ENCODE assay signal across 18 cellular contexts in genomic region chr10:3140280-3140679, GRCh38. TPM values are rescaled to one million over a fixed set of nuclear protein-coding genes. Genes with fewer than 3 reads are reported as not detected.
DNase-seq lines count a peak whose midpoint lies in the region; FAIRE-seq and TF ChIP-seq lines count a peak whose summit lies in the region.
"Had no signal": no experiment of that assay in that cellular context is flagged by ENCODE, and none has a peak within 500 bp of the region (broad histone marks: within the 10 kb centered on the region; RNA-seq: fewer than 3 reads in every experiment).

No MANE protein-coding gene starts in this region.

- H3K4me3 ChIP-seq in AG04450 (ENCODE audit: low read depth, low read length) (no peak overlapping the region), MM.1S (ENCODE audit: low read length) (no peak overlapping the region), OCI-LY7 (ENCODE audit: low read depth, low read length, poor library complexity, severe bottlenecking) (no peak overlapping the region)
- H3K4me3 ChIP-seq: adrenal gland, stomach had no signal

- H3K9me2 ChIP-seq in MM.1S (replicated peaks; ENCODE audit: insufficient read depth, low read length) = no peaks in the 10 kb centered on the region
- no peaks in the 10 kb centered on the region for H3K9me2 ChIP-seq in OCI-LY7 (ENCODE audit: insufficient read depth, low read length)

- no peaks in the 10 kb centered on the region for H3K27me3 Mint-ChIP-seq in endothelial cell (ENCODE audit: unreplicated experiment)
- H3K27me3 Mint-ChIP-seq: T-helper 17 cell had no signal

- H4K20me1 ChIP-seq in MM.1S (ENCODE audit: insufficient read depth, low read length) (no peaks in the 10 kb centered on the region), OCI-LY7 (ENCODE audit: insufficient read depth, low read length) (no peaks in the 10 kb centered on the region)

- H3K79me2 ChIP-seq in MM.1S (ENCODE audit: low read length) (no peaks in the 10 kb centered on the region), OCI-LY7 (ENCODE audit: insufficient read depth, low read depth, low read length) (no peaks in the 10 kb centered on the region)

- H3K9ac ChIP-seq in MM.1S (ENCODE audit: low read length) = no peak overlapping the region

- BruUV-seq in OCI-LY7 (replicated peaks; lab: Mats Ljungman, UMichigan) = no TSS peak

- H3K9me3 Mint-ChIP-seq in endothelial cell (ENCODE audit: unreplicated experiment) = no peaks in the 10 kb centered on the region

- no peak overlapping the region for H3K4me3 Mint-ChIP-seq in endothelial cell (ENCODE audit: unreplicated experiment)
- H3K4me3 Mint-ChIP-seq: T-helper 17 cell had no signal

- H3K27me3 ChIP-seq in AG04450 (ENCODE audit: control insufficient read depth, insufficient read depth, low read length) = no peaks in the 10 kb centered on the region
- no peaks in the 10 kb centered on the region for H3K27me3 ChIP-seq in MM.1S (replicated peaks; ENCODE audit: insufficient read depth, low read length)
- H3K27me3 ChIP-seq: adrenal gland, neutrophil, stomach had no signal

- H3K36me3 ChIP-seq in MM.1S (replicated peaks; ENCODE audit: insufficient read depth, low read length) = peaks cover 19% of the 10 kb centered on the region
- peaks cover 99% of the 10 kb centered on the region for H3K36me3 ChIP-seq in OCI-LY7 (ENCODE audit: insufficient read depth, low read length)

- H3K9me3 ChIP-seq in AG04450 (ENCODE audit: control insufficient read depth, insufficient read depth, low read length) (no peaks in the 10 kb centered on the region; the same call in 1 of the 2 replicates), MM.1S (replicated peaks; ENCODE audit: insufficient read depth, low read length) (no peaks in the 10 kb centered on the region), OCI-LY7 (ENCODE audit: low read length) (no peaks in the 10 kb centered on the region)
- H3K9me3 ChIP-seq: adrenal gland, neutrophil, stomach had no signal

- H3K27ac ChIP-seq in AG04450 (ENCODE audit: low read depth, low read length) = peak overlapping the region; percentile 34
- H3K27ac ChIP-seq in MM.1S (ENCODE audit: low read length) = no peak overlapping the region
- no peak overlapping the region for H3K27ac ChIP-seq in OCI-LY7 (ENCODE audit: low read depth, low read length, poor library complexity, severe bottlenecking)
- H3K27ac ChIP-seq: adrenal gland, epithelial cell of prostate, neutrophil had no signal

- H3K4me1 ChIP-seq in MM.1S (ENCODE audit: low read length) (no peaks in the 10 kb centered on the region), OCI-LY7 (ENCODE audit: insufficient read depth, low read length, poor library complexity, severe bottlenecking) (no peaks in the 10 kb centered on the region)

- H2AFZ ChIP-seq in MM.1S (ENCODE audit: low read length) = no peak overlapping the region
- H2AFZ ChIP-seq in OCI-LY7 (ENCODE audit: low read length) = no peak overlapping the region

- H3K4me2 ChIP-seq in MM.1S (ENCODE audit: low read depth, low read length) (no peak overlapping the region), OCI-LY7 (ENCODE audit: low read length) (no peak overlapping the region)

- no peak for FAIRE-seq in GM12891 (lab: Jason Lieb, UNC)
- FAIRE-seq: frontal cortex, H1, islet of Langerhans had no signal

- no peaks in the 10 kb centered on the region for H3F3A ChIP-seq in MM.1S (ENCODE audit: insufficient read depth, low read length)

- H3K27ac Mint-ChIP-seq in endothelial cell (ENCODE audit: unreplicated experiment) = peak overlapping the region; percentile 18
- H3K27ac Mint-ChIP-seq: T-helper 17 cell had no signal

- no peaks in the 10 kb centered on the region for H3K4me1 Mint-ChIP-seq in endothelial cell (ENCODE audit: unreplicated experiment)

- intact Hi-C loops in posterior vena cava (cut with DNase I) = no loop called here
- intact Hi-C loops in OCI-LY7 (cut with micrococcal nuclease; ENCODE audit: unreplicated experiment) = no loop called here

- H3K36me3 Mint-ChIP-seq in endothelial cell (ENCODE audit: low read depth, unreplicated experiment) = peaks cover 41% of the 10 kb centered on the region

- DNase-seq in AG04450 (ENCODE audit: low read depth, low spot score) (no peak), GM12891 (ENCODE audit: insufficient read length, low spot score) (no peak), endothelial cell (ENCODE audit: low spot score) (no peak), posterior vena cava (ENCODE audit: low spot score) (peak; percentile 82), MM.1S (no peak), NCI-H510A (lab: John Stamatoyannopoulos, UW) (no peak), OCI-LY7 (ENCODE audit: low spot score) (no peak)
- DNase-seq: activated CD4-positive, alpha-beta T cell treated with anti-CD3 and anti-CD28 coated beads for 48 hours; adrenal gland; NCI-H2081 treated with DMSO at 0.1 percent for 48 hours; stimulated activated CD4-positive, alpha-beta T cell treated with anti-CD3 and anti-CD28 coated beads, Interleukin-4, amount 100 ng/mL, for 4 hours; stomach; T-helper 17 cell had no signal

- CTCF ChIA-PET in AG04450 (lab: Charles Lee) (interaction anchor here (0.6 to 1.8 kb wide), 2 partner anchors 21 to 194 kb away, joined by 4 to 5 read pairs; no protein-coding TSS in a partner anchor), OCI-LY7 (lab: Charles Lee; ENCODE audit: unreplicated experiment) (no interaction called here)

- TF ChIP-seq CTCF in AG04450 (IDR thresholded peaks at IDR 0.05; ENCODE audit: low read depth, low read length) = no peak
- no peak for TF ChIP-seq CTCF in endothelial cell (IDR thresholded peaks at IDR 0.05; ENCODE audit: unreplicated experiment)
- no peak for TF ChIP-seq CTCF in MM.1S (IDR thresholded peaks at IDR 0.05; ENCODE audit: low read length)
- TF ChIP-seq CTCF in OCI-LY7 (conservative IDR thresholded peaks at IDR 0.05; ENCODE audit: low read length) = no peak

- peak; percentile 25; the same call in 1 of the 2 replicates for TF ChIP-seq POLR2A in GM12891 (IDR thresholded peaks at IDR 0.05; ENCODE audit: low read depth, low read length)

- POLR2A ChIA-PET in AG04450 (lab: Yijun Ruan, JAX) (no interaction called here), OCI-LY7 (lab: Charles Lee) (no interaction called here)

TF ChIP-seq in GM12891, 5 proteins besides CTCF, POLR2A, EP300 and RAD21:
- TF ChIP-seq PAX5 (IDR thresholded peaks at IDR 0.05; ENCODE audit: insufficient read depth, low read length, severe bottlenecking) (no peak), TAF1 (IDR thresholded peaks at IDR 0.05; ENCODE audit: low read depth, low read length) (no peak), POLR2AphosphoS5 (IDR thresholded peaks at IDR 0.05; ENCODE audit: low read depth, low read length) (no peak), POU2F2 (IDR thresholded peaks at IDR 0.05; ENCODE audit: low read depth, low read length) (no peak), SPI1 (IDR thresholded peaks at IDR 0.05; ENCODE audit: low read depth, low read length) (no peak)
TF ChIP-seq in GM12891: peak in this region for 0.

RNA-seq across cellular contexts. Expression of gene PITRM1, which starts 32.3 kb away (rescaled TPM):
- polyA plus RNA-seq in AG04450 (2011; rRNA removed) = 52.8 and 71.0 TPM in 2 replicates
- polyA minus RNA-seq in AG04450 (2011; rRNA and poly(A)+ RNA removed) = 63.4 and 71.1 TPM in 2 replicates
- polyA plus RNA-seq in GM12891 (2012; ENCODE audit: low read depth, missing spikeins) = 43.0 TPM
- 60.3 TPM for total RNA-seq in endothelial cell (ENCODE audit: unreplicated experiment)
- total RNA-seq in posterior vena cava = 100 to 1,000 TPM in 1 of 2 donors, 10 to 100 TPM in 1; 65.9 to 112 TPM
- 34.6 and 44.3 TPM in 2 replicates for total RNA-seq in OCI-LY7 (2014; rRNA removed; shearing (Covaris generic))
- 37.1 and 40.3 TPM in 2 replicates for total RNA-seq in OCI-LY7 (2022)
